Comparison of ENCODE assay signal across 9 cellular contexts in the genomic region with DNA sequence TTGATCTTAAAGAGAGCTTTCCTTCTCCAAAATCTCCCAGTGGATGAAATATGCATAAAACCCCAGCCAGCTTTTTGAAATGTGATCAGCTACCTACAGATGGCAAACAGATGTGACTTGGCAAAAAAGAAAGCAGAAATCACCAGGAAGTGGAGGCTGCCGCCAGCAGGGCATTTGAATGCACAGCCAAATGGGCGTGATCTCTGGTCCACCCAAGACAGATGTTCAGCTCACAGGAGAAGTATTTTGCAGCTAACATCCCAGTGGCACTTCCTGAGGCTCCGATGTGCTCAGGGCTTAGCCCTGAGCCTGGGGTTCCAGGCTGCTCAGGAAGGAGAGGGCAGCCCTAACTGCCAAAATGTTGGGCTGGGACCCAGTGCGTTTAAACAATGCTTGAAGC.
DNase-seq lines count a peak whose midpoint lies in the region; ATAC-seq and TF ChIP-seq lines count a peak whose summit lies in the region.
"Had no signal": no experiment of that assay in that cellular context is flagged by ENCODE, and none has a peak within 500 bp of the region (broad histone marks: within the 10 kb centered on the region; RNA-seq: fewer than 3 reads in every experiment).

No MANE protein-coding gene starts in this region.

- CTCF ChIA-PET in CD8-positive, alpha-beta memory T cell (lab: Charles Lee): interaction anchor here (0.8 to 1.8 kb wide), 4 partner anchors 11 to 61 kb away, joined by 3 to 9 read pairs (median 4); no protein-coding TSS in a partner anchor
- CTCF ChIA-PET in HEK293T (lab: Yijun Ruan, JAX): no interaction called here

- H3K36me3 ChIP-seq in CD8-positive, alpha-beta memory T cell (ENCODE audit: insufficient read depth, low read length): peaks cover 14% of the 10 kb centered on the region
- no peaks in the 10 kb centered on the region for H3K36me3 ChIP-seq in GM23248 (ENCODE audit: low read depth)

- H4K20me1 ChIP-seq in GM23248 (ENCODE audit: insufficient read depth): no peaks in the 10 kb centered on the region

- intact Hi-C loops in right cardiac atrium (cut with DNase I): no loop called here

- H3K27me3 Mint-ChIP-seq in CD8-positive, alpha-beta memory T cell: peaks cover 0 to 5% of the 10 kb centered on the region in 2 donors
- H3K27me3 Mint-ChIP-seq in T-helper 2 cell treated with Interferon-gamma antibody and Interleukin-4, amounts not matched to agents 5 μg/mL and 100 μg/mL, for 36 hours (ENCODE audit: low read depth): no peaks in the 10 kb centered on the region

- H3F3A ChIP-seq in GM23248 (ENCODE audit: insufficient read depth): peaks cover 26% of the 10 kb centered on the region

- peaks cover 20% of the 10 kb centered on the region for H3K4me1 ChIP-seq in CD8-positive, alpha-beta memory T cell (ENCODE audit: insufficient read depth, low read length)
- peaks cover 18% of the 10 kb centered on the region for H3K4me1 ChIP-seq in GM23248 (ENCODE audit: insufficient read depth)
- H3K4me1 ChIP-seq in right cardiac atrium (ENCODE audit: control insufficient read depth, insufficient read depth, low read length): no peaks in the 10 kb centered on the region
- H3K4me1 ChIP-seq: parathyroid adenoma had no signal

- ATAC-seq in right cardiac atrium: no peak

- no peaks in the 10 kb centered on the region for H3K9me3 ChIP-seq in CD8-positive, alpha-beta memory T cell (ENCODE audit: low read length)
- H3K9me3 ChIP-seq in GM23248 (ENCODE audit: low read depth) (no peaks in the 10 kb centered on the region), right cardiac atrium (ENCODE audit: control insufficient read depth, low read length) (no peaks in the 10 kb centered on the region)

- in situ Hi-C loops in GM23248 (cut with MboI): no loop called here

- H3K9ac ChIP-seq in GM23248: peak overlapping the region; percentile 60
- H3K9ac ChIP-seq: parathyroid adenoma had no signal

- H3K4me2 ChIP-seq in GM23248 (ENCODE audit: unreplicated experiment): peak overlapping the region; percentile 62

- no peaks in the 10 kb centered on the region for H3K27me3 ChIP-seq in CD8-positive, alpha-beta memory T cell (ENCODE audit: insufficient read depth, low read length, poor library complexity, severe bottlenecking)
- H3K27me3 ChIP-seq in GM23248 (replicated peaks; ENCODE audit: insufficient read depth): no peaks in the 10 kb centered on the region
- no peaks in the 10 kb centered on the region for H3K27me3 ChIP-seq in right cardiac atrium (ENCODE audit: control insufficient read depth, insufficient read depth)

- H3K9me3 Mint-ChIP-seq in CD8-positive, alpha-beta memory T cell: no peaks in the 10 kb centered on the region
- H3K9me3 Mint-ChIP-seq in T-helper 2 cell treated with Interferon-gamma antibody and Interleukin-4, amounts not matched to agents 5 μg/mL and 100 μg/mL, for 36 hours: no peaks in the 10 kb centered on the region

- DNase-seq in CD8-positive, alpha-beta memory T cell: peak in 1 of 5 donors; percentile 25
- DNase-seq in GM23248: peak; percentile 91
- no peak for DNase-seq in T-helper 2 cell treated with Interferon-gamma antibody and Interleukin-4, amounts not matched to agents 5 μg/mL and 100 μg/mL, for 36 hours (ENCODE audit: low spot score)
- DNase-seq in right cardiac atrium: peak in 2 of 3 donors; percentile 19 to 50
- DNase-seq in NCI-H774 (lab: John Stamatoyannopoulos, UW): no peak
- no peak for DNase-seq in NCI-H526 (lab: John Stamatoyannopoulos, UW)
- no peak for DNase-seq in pons (ENCODE audit: low spot score)
- no peak for DNase-seq in HEK293T (ENCODE audit: extremely low spot score)

- 0 to 2% methylated on average over 4 of the region's 4 CpGs for WGBS in GM23248 (ENCODE audit: low coverage in 1 of 2, low lambda C conversion rate in 2 of 2, missing lambda C conversion rate in 2 of 2), 2 experiments
- WGBS in right cardiac atrium: 67% methylated on average over 4 of the region's 4 CpGs

- H3K36me3 Mint-ChIP-seq in CD8-positive, alpha-beta memory T cell: peaks cover 0 to 86% (median 16%) of the 10 kb centered on the region in 3 donors
- H3K36me3 Mint-ChIP-seq in T-helper 2 cell treated with Interferon-gamma antibody and Interleukin-4, amounts not matched to agents 5 μg/mL and 100 μg/mL, for 36 hours (ENCODE audit: low read depth): peaks cover 60% of the 10 kb centered on the region

- no peaks in the 10 kb centered on the region for H3K79me2 ChIP-seq in GM23248 (ENCODE audit: insufficient read depth)
- H3K79me2 ChIP-seq: parathyroid adenoma had no signal

- H3K27ac Mint-ChIP-seq in CD8-positive, alpha-beta memory T cell: peak overlapping the region in 6 of 8 donors; percentile 39 to 90 (median 72)
- H3K27ac Mint-ChIP-seq in T-helper 2 cell treated with Interferon-gamma antibody and Interleukin-4, amounts not matched to agents 5 μg/mL and 100 μg/mL, for 36 hours: peak overlapping the region; percentile 41

- peaks cover 48 to 73% (median 54%) of the 10 kb centered on the region in 3 donors for H3K4me1 Mint-ChIP-seq in CD8-positive, alpha-beta memory T cell
- H3K4me1 Mint-ChIP-seq in T-helper 2 cell treated with Interferon-gamma antibody and Interleukin-4, amounts not matched to agents 5 μg/mL and 100 μg/mL, for 36 hours (ENCODE audit: low read depth): peaks cover 13% of the 10 kb centered on the region

- no peak overlapping the region for H3K4me3 ChIP-seq in CD8-positive, alpha-beta memory T cell (ENCODE audit: low read length)
- peak overlapping the region; percentile 26; the same call in 1 of the 2 replicates for H3K4me3 ChIP-seq in GM23248
- no peak overlapping the region for H3K4me3 ChIP-seq in right cardiac atrium (ENCODE audit: low read length)

- H3K27ac ChIP-seq in CD8-positive, alpha-beta memory T cell (ENCODE audit: low read depth, low read length): no peak overlapping the region
- H3K27ac ChIP-seq in GM23248 (peak overlapping the region; percentile 84), right cardiac atrium (ENCODE audit: low read length) (no peak overlapping the region)
- H3K27ac ChIP-seq: parathyroid adenoma had no signal

- peak overlapping the region; percentile 49; the same call in 1 of the 2 replicates for H2AFZ ChIP-seq in GM23248
- H2AFZ ChIP-seq: parathyroid adenoma had no signal

- POLR2A ChIA-PET in CD8-positive, alpha-beta memory T cell (lab: Charles Lee): interaction anchor here (0.5 kb wide), 1 partner anchor 867 kb away, joined by 7 read pairs; no protein-coding TSS in a partner anchor
- POLR2A ChIA-PET in HEK293T (lab: Yijun Ruan, JAX): no interaction called here

- no peaks in the 10 kb centered on the region for H3K9me2 ChIP-seq in GM23248 (ENCODE audit: insufficient read depth)

- no peak overlapping the region for H3K4me3 Mint-ChIP-seq in CD8-positive, alpha-beta memory T cell
- no peak overlapping the region for H3K4me3 Mint-ChIP-seq in T-helper 2 cell treated with Interferon-gamma antibody and Interleukin-4, amounts not matched to agents 5 μg/mL and 100 μg/mL, for 36 hours

TF ChIP-seq in HEK293T, 16 proteins besides CTCF, POLR2A, EP300 and RAD21:
- no peak for TF ChIP-seq TARDBP (IDR thresholded peaks at IDR 0.05)
- TF ChIP-seq FOXA1 (IDR thresholded peaks at IDR 0.05): no peak
- no peak for TF ChIP-seq HDGF (IDR thresholded peaks at IDR 0.05; ENCODE audit: borderline replicate concordance)
- TF ChIP-seq SUZ12 (IDR thresholded peaks at IDR 0.05): no peak
- no peak for TF ChIP-seq FOXM1 (IDR thresholded peaks at IDR 0.05; ENCODE audit: borderline replicate concordance)
- TF ChIP-seq ELF4 (IDR thresholded peaks at IDR 0.05): no peak
- TF ChIP-seq CTBP1 (IDR thresholded peaks at IDR 0.05; ENCODE audit: borderline replicate concordance): no peak
- TF ChIP-seq L3MBTL2 (conservative IDR thresholded peaks at IDR 0.05): no peak
- no peak for TF ChIP-seq ZNF384 (IDR thresholded peaks at IDR 0.05)
- TF ChIP-seq NFRKB (IDR thresholded peaks at IDR 0.05): no peak
- no peak for TF ChIP-seq FOXK2 (IDR thresholded peaks at IDR 0.05)
- no peak for TF ChIP-seq LEF1 (IDR thresholded peaks at IDR 0.05; ENCODE audit: borderline replicate concordance)

Comparison
In these comparisons a context has a peak if more than half of its experiments do, and no peak if none do; other contexts are left out.
1. DNase-seq: peak in GM23248 (single experiment) and right cardiac atrium (2 of 3); none in T-helper 2 cell treated with Interferon-gamma antibody and Interleukin-4, amounts not matched to agents 5 μg/mL and 100 μg/mL, for 36 hours (single experiment), NCI-H774 (single experiment), NCI-H526 (0 of 2), pons (single experiment) and HEK293T (single experiment).